20 cellular contexts compared by ENCODE assay signal in genomic region chr14:53993920-53994607, GRCh38. TPM values are rescaled to one million over a fixed set of nuclear protein-coding genes. Genes with fewer than 3 reads are reported as not detected.
"Had no signal": no experiment of that assay in that cellular context is flagged by ENCODE, and none has a peak within 500 bp of the region (broad histone marks: within the 10 kb centered on the region; RNA-seq: fewer than 3 reads in every experiment).

No MANE protein-coding gene starts in this region.

- DNase-seq: activated CD4-positive, alpha-beta T cell treated with anti-CD3 and anti-CD28 coated beads, Interleukin-2, amount 10 ng/mL, durations not matched to agents 7 days and 5 days; activated CD8-positive, alpha-beta T cell treated with anti-CD3 and anti-CD28 coated beads, Interleukin-2, amount 10 ng/mL, durations not matched to agents 7 days and 5 days; activated effector memory CD4-positive, alpha-beta T cell treated with Interleukin-2 at 50 U/mL for 16 hours; activated naive CD4-positive, alpha-beta T cell treated with anti-CD3 and anti-CD28 coated beads, Interleukin-2, amount 50 U/mL, for 16 hours; activated T-cell treated with anti-CD3 and anti-CD28 coated beads, Interleukin-2, amount 50 U/mL, for 24 hours; aorta; brain microvascular endothelial cell; gastrocnemius medialis; head of caudate nucleus; immature natural killer cell; left cardiac atrium; natural killer cell; sigmoid colon; spleen; stimulated activated CD4-positive, alpha-beta T cell treated with anti-CD3 and anti-CD28 coated beads, Interleukin-4, amount 100 ng/mL, for 4 hours; T1000; testis had no signal

- H3K36me3 ChIP-seq: brain microvascular endothelial cell, gastrocnemius medialis, sigmoid colon, spleen had no signal

- ATAC-seq: activated CD4-positive, CD25-positive, alpha-beta regulatory T cell treated with anti-CD3 and anti-CD28 coated beads, Interleukin-2, amount 50 U/mL, for 24 hours; activated CD8-positive, alpha-beta T cell treated with anti-CD3 and anti-CD28 coated beads, Interleukin-2, amount 10 ng/mL, durations not matched to agents 7 days and 5 days; gastrocnemius medialis; left cardiac atrium; natural killer cell; stimulated activated memory B cell treated with anti-CD40 and anti-IgM and Interleukin-4, amounts not matched to agents 10 μg/mL and 1 μg/mL and 100 μg/mL, for 72 hours had no signal

- H3K27ac ChIP-seq: brain microvascular endothelial cell, coronary artery, gastrocnemius medialis, sigmoid colon, spleen, testis had no signal

- H3K9me3 ChIP-seq: gastrocnemius medialis, sigmoid colon, spleen, testis had no signal

- H3K4me1 ChIP-seq: gastrocnemius medialis, spleen, testis had no signal

- H3K27me3 ChIP-seq: brain microvascular endothelial cell, gastrocnemius medialis, sigmoid colon, spleen, testis had no signal

- H3K4me3 ChIP-seq: coronary artery, gastrocnemius medialis, sigmoid colon, spleen, testis had no signal

RNA-seq across cellular contexts. Expression of gene BMP4, which starts 37.4 kb away (rescaled TPM):
- polyA plus RNA-seq: immature natural killer cell had no signal
